Comparison of ENCODE assay signal across 1 cellular context in the genomic region with DNA sequence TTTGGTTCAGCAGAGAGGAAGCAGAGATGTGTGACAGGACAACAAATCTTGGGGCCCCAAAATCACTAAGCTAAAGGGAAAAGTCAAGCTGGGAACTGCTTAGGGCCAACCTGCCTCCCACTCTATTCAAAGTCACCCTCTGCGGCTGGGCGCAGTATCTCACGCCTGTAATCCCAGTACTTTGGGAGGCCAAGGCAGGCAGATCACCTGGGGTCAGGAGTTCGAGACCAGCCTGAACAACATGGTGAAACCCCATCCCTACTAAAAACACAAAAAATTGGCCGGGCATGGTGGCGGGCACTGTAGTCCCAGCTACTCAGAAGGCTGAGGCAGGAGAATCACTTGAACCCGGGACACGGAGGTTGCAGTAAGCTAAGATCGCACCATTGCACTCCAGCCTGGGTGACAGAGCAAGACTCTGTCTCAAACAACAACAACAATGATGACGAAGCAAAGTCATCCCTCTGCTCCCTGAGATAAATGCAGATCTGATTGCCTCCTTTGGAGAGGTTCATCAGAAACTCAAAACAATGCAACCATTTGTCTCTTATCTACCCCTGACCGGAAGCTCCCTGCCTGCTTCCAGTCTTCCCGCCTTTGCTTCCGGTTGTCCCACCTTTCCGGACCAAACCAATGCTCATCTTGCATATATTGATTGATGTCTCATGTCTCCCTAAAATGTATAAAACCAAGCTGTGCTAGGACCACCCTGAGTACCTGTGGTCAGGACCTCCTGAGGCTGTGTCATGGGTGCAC.
TF ChIP-seq lines count a peak whose summit lies in the region.
"Not testable (repeated sequence)": the region's sequence is repeated elsewhere in the genome, so short reads cannot be mapped to it uniquely, and the experiment has no call there.

No MANE protein-coding gene starts in this region.

TF ChIP-seq in K562, 482 proteins besides CTCF, POLR2A, EP300 and RAD21 (continued from another document and continues in another):
- TF ChIP-seq, protein P1, sequence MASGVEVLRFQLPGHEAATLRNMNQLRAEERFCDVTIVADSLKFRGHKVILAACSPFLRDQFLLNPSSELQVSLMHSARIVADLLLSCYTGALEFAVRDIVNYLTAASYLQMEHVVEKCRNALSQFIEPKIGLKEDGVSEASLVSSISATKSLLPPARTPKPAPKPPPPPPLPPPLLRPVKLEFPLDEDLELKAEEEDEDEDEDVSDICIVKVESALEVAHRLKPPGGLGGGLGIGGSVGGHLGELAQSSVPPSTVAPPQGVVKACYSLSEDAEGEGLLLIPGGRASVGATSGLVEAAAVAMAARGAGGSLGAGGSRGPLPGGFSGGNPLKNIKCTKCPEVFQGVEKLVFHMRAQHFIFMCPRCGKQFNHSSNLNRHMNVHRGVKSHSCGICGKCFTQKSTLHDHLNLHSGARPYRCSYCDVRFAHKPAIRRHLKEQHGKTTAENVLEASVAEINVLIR (CRISPR knock-in tag; IDR thresholded peaks at IDR 0.05), result 0 out of 2 replicates have a peak, but pooled peaks have one; percentile 5
- peak; percentile 83 for TF ChIP-seq MECOM (CRISPR knock-in tag; IDR thresholded peaks at IDR 0.05)
- TF ChIP-seq, protein P2, sequence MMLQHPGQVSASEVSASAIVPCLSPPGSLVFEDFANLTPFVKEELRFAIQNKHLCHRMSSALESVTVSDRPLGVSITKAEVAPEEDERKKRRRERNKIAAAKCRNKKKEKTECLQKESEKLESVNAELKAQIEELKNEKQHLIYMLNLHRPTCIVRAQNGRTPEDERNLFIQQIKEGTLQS (IDR thresholded peaks at IDR 0.05), result peak; percentile 30; the same call in 1 of the 2 replicates
- TF ChIP-seq, protein P2 (CRISPR knock-in tag; conservative IDR thresholded peaks at IDR 0.05), result not testable (repeated sequence)
- TF ChIP-seq MAFG (tag; conservative IDR thresholded peaks at IDR 0.05), result peak; percentile 98
- peak; percentile 30; the same call in 1 of the 2 replicates for TF ChIP-seq MEF2D (tag; conservative IDR thresholded peaks at IDR 0.05; ENCODE audit: low read depth)
- TF ChIP-seq OTX1 (CRISPR knock-in tag; IDR thresholded peaks at IDR 0.05), result 0 out of 2 replicates have a peak, but pooled peaks have one; percentile 13
- TF ChIP-seq, protein P3, sequence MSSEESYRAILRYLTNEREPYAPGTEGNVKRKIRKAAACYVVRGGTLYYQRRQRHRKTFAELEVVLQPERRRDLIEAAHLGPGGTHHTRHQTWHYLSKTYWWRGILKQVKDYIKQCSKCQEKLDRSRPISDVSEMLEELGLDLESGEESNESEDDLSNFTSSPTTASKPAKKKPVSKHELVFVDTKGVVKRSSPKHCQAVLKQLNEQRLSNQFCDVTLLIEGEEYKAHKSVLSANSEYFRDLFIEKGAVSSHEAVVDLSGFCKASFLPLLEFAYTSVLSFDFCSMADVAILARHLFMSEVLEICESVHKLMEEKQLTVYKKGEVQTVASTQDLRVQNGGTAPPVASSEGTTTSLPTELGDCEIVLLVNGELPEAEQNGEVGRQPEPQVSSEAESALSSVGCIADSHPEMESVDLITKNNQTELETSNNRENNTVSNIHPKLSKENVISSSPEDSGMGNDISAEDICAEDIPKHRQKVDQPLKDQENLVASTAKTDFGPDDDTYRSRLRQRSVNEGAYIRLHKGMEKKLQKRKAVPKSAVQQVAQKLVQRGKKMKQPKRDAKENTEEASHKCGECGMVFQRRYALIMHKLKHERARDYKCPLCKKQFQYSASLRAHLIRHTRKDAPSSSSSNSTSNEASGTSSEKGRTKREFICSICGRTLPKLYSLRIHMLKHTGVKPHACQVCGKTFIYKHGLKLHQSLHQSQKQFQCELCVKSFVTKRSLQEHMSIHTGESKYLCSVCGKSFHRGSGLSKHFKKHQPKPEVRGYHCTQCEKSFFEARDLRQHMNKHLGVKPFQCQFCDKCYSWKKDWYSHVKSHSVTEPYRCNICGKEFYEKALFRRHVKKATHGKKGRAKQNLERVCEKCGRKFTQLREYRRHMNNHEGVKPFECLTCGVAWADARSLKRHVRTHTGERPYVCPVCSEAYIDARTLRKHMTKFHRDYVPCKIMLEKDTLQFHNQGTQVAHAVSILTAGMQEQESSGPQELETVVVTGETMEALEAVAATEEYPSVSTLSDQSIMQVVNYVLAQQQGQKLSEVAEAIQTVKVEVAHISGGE (CRISPR knock-in tag; IDR thresholded peaks at IDR 0.05), result peak in 2 of 3 experiments; percentile 74 to 80; a peak in 4 of 6 replicates
- 0 out of 2 replicates have a peak, but pooled peaks have one; percentile 44 for TF ChIP-seq TEAD4 (IDR thresholded peaks at IDR 0.05; ENCODE audit: low read length)
- not testable (repeated sequence) for TF ChIP-seq TEAD4 (CRISPR knock-in tag; IDR thresholded peaks at IDR 0.05; ENCODE audit: borderline replicate concordance); NR2C2 (CRISPR knock-in tag; IDR thresholded peaks at IDR 0.05); FOXM1 (CRISPR knock-in tag; IDR thresholded peaks at IDR 0.05; ENCODE audit: low read depth); ATF1 (CRISPR knock-in tag; IDR thresholded peaks at IDR 0.05)
- peak; percentile 32; the same call in 1 of the 2 replicates for TF ChIP-seq MTA2 (IDR thresholded peaks at IDR 0.05; ENCODE audit: low read depth)
- 0 out of 2 replicates have a peak, but pooled peaks have one; percentile 36 for TF ChIP-seq LEF1 (IDR thresholded peaks at IDR 0.05)
- TF ChIP-seq BCOR (IDR thresholded peaks at IDR 0.05), result peak; percentile 35; the same call in 1 of the 2 replicates
- peak; percentile 66; the same call in 1 of the 2 replicates for TF ChIP-seq ZEB2 (IDR thresholded peaks at IDR 0.05)
- TF ChIP-seq L3MBTL2 (IDR thresholded peaks at IDR 0.05), result 0 out of 2 replicates have a peak, but pooled peaks have one; percentile 33
- TF ChIP-seq CTBP1 (IDR thresholded peaks at IDR 0.05; ENCODE audit: borderline replicate concordance), result peak; percentile 83
- TF ChIP-seq SOX6 (IDR thresholded peaks at IDR 0.05), result peak; percentile 99
- TF ChIP-seq MAFK (IDR thresholded peaks at IDR 0.05; ENCODE audit: low read length), result peak; percentile 37; the same call in 1 of the 2 replicates
- peak; percentile 94 for TF ChIP-seq C11orf30 (IDR thresholded peaks at IDR 0.05; ENCODE audit: low read depth)
- TF ChIP-seq ETV1 (tag; conservative IDR thresholded peaks at IDR 0.05; ENCODE audit: low read depth), result peak; percentile 76
- peak; percentile 50; the same call in 1 of the 2 replicates for TF ChIP-seq ATF7 (IDR thresholded peaks at IDR 0.05)
- TF ChIP-seq, protein P4, sequence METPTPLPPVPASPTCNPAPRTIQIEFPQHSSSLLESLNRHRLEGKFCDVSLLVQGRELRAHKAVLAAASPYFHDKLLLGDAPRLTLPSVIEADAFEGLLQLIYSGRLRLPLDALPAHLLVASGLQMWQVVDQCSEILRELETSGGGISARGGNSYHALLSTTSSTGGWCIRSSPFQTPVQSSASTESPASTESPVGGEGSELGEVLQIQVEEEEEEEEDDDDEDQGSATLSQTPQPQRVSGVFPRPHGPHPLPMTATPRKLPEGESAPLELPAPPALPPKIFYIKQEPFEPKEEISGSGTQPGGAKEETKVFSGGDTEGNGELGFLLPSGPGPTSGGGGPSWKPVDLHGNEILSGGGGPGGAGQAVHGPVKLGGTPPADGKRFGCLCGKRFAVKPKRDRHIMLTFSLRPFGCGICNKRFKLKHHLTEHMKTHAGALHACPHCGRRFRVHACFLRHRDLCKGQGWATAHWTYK (CRISPR knock-in tag; IDR thresholded peaks at IDR 0.05), result peak; percentile 17; the same call in 1 of the 2 replicates
- TF ChIP-seq NFIC (IDR thresholded peaks at IDR 0.05), result 0 out of 2 replicates have a peak, but pooled peaks have one; percentile 24
- TF ChIP-seq CBFA2T3 (IDR thresholded peaks at IDR 0.05), result peak; percentile 81
- TF ChIP-seq ZNF316 (IDR thresholded peaks at IDR 0.05), result peak; percentile 96
- TF ChIP-seq CREM (IDR thresholded peaks at IDR 0.05; ENCODE audit: low read depth), result peak; percentile 46; the same call in 1 of the 2 replicates
- TF ChIP-seq NR2C2 (tag; IDR thresholded peaks at IDR 0.05), result 0 out of 2 replicates have a peak, but pooled peaks have one; percentile 40
- TF ChIP-seq NFE2 (IDR thresholded peaks at IDR 0.05; ENCODE audit: low read depth), result peak; percentile 89
- TF ChIP-seq GABPA (tag; conservative IDR thresholded peaks at IDR 0.05; ENCODE audit: low read depth), result peak; percentile 95
- 0 out of 2 replicates have a peak, but pooled peaks have one; percentile 39 for TF ChIP-seq MTA3 (IDR thresholded peaks at IDR 0.05; ENCODE audit: borderline replicate concordance)
- peak; percentile 27; the same call in 1 of the 2 replicates for TF ChIP-seq DMBX1 (CRISPR knock-in tag; IDR thresholded peaks at IDR 0.05; ENCODE audit: borderline replicate concordance)
- TF ChIP-seq KDM1A (IDR thresholded peaks at IDR 0.05), result peak in 1 of 2 experiments; percentile 56; a peak in 2 of 4 replicates
- peak; percentile 76 for TF ChIP-seq TAL1 (IDR thresholded peaks at IDR 0.05)
- peak; percentile 61; the same call in 1 of the 2 replicates for TF ChIP-seq ETV5 (CRISPR knock-in tag; IDR thresholded peaks at IDR 0.05; ENCODE audit: low read depth)
- peak; percentile 48; the same call in 1 of the 2 replicates for TF ChIP-seq ZNF589 (CRISPR knock-in tag; IDR thresholded peaks at IDR 0.05; ENCODE audit: low read depth)
- TF ChIP-seq FOXK2 (conservative IDR thresholded peaks at IDR 0.05 in 1 of 2, IDR thresholded peaks at IDR 0.05 in 1 of 2; ENCODE audit: low read depth in 2 of 2), result peak; percentile 57 to 82; a peak in 3 of 4 replicates
- TF ChIP-seq HDAC2 (IDR thresholded peaks at IDR 0.05), result peak; percentile 51; the same call in 1 of the 2 replicates
- peak; percentile 28 to 70; a peak in 2 of 4 replicates for TF ChIP-seq TRIM24 (IDR thresholded peaks at IDR 0.05)
- 0 out of 2 replicates have a peak, but pooled peaks have one; percentile 45 for TF ChIP-seq FOXM1 (IDR thresholded peaks at IDR 0.05; ENCODE audit: low read depth)
- TF ChIP-seq ATF1 (tag; IDR thresholded peaks at IDR 0.05), result peak; percentile 66
- peak; percentile 43; the same call in 1 of the 2 replicates for TF ChIP-seq SMAD4 (CRISPR knock-in tag; conservative IDR thresholded peaks at IDR 0.05)
- TF ChIP-seq, protein P5, sequence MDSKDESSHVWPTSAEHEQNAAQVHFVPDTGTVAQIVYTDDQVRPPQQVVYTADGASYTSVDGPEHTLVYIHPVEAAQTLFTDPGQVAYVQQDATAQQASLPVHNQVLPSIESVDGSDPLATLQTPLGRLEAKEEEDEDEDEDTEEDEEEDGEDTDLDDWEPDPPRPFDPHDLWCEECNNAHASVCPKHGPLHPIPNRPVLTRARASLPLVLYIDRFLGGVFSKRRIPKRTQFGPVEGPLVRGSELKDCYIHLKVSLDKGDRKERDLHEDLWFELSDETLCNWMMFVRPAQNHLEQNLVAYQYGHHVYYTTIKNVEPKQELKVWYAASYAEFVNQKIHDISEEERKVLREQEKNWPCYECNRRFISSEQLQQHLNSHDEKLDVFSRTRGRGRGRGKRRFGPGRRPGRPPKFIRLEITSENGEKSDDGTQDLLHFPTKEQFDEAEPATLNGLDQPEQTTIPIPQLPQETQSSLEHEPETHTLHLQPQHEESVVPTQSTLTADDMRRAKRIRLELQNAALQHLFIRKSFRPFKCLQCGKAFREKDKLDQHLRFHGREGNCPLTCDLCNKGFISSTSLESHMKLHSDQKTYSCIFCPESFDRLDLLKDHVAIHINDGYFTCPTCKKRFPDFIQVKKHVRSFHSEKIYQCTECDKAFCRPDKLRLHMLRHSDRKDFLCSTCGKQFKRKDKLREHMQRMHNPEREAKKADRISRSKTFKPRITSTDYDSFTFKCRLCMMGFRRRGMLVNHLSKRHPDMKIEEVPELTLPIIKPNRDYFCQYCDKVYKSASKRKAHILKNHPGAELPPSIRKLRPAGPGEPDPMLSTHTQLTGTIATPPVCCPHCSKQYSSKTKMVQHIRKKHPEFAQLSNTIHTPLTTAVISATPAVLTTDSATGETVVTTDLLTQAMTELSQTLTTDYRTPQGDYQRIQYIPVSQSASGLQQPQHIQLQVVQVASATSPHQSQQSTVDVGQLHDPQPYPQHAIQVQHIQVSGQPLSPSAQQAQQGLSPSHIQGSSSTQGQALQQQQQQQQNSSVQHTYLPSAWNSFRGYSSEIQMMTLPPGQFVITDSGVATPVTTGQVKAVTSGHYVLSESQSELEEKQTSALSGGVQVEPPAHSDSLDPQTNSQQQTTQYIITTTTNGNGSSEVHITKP (IDR thresholded peaks at IDR 0.05; ENCODE audit: partially characterized antibody), result peak; percentile 77
- peak; percentile 88 for TF ChIP-seq DPF2 (IDR thresholded peaks at IDR 0.05)
- TF ChIP-seq EHMT2 (IDR thresholded peaks at IDR 0.05), result 0 out of 2 replicates have a peak, but pooled peaks have one; percentile 65
- TF ChIP-seq SMARCE1 (IDR thresholded peaks at IDR 0.05), result peak; percentile 57
- 0 out of 2 replicates have a peak, but pooled peaks have one; percentile 34 for TF ChIP-seq DIDO1 (tag; IDR thresholded peaks at IDR 0.05; ENCODE audit: low read depth)
- 0 out of 4 replicates have a peak, but pooled peaks of 1 of the 2 experiments have one; percentile 14 for TF ChIP-seq TBL1XR1 (IDR thresholded peaks at IDR 0.05; ENCODE audit: low read length in 2 of 2)
- peak; percentile 56; the same call in 1 of the 2 replicates for TF ChIP-seq MAFF (IDR thresholded peaks at IDR 0.05; ENCODE audit: low read length)
- TF ChIP-seq ELF4 (CRISPR knock-in tag; IDR thresholded peaks at IDR 0.05), result 0 out of 2 replicates have a peak, but pooled peaks have one; percentile 25
- peak; percentile 73 for TF ChIP-seq MEIS2 (IDR thresholded peaks at IDR 0.05; ENCODE audit: partially characterized antibody)
- TF ChIP-seq RB1 (IDR thresholded peaks at IDR 0.05; ENCODE audit: low read depth), result peak; percentile 29; the same call in 1 of the 2 replicates
- TF ChIP-seq ARID1B (IDR thresholded peaks at IDR 0.05), result peak; percentile 87
- TF ChIP-seq ADNP (tag; IDR thresholded peaks at IDR 0.05), result 0 out of 2 replicates have a peak, but pooled peaks have one; percentile 19
